In the genomic region with DNA sequence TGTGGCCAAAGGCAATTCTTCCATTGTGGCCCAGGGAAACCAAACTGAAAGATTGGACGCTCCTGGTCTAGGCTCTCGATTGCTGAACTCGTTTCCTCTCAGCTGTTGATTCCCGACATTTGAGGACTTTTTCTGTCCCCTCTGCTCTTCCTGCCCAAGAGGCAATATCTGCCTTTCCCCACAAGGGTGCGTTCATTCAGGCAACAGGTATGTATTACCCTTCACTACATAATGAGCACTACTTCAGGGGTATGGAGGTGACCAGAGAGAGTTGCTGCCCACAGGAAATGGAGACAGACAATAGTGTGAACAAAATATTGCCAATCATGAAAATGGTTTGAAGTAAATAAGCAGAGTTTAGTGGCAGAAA, we compare ENCODE assay signal across 9 cellular contexts. TPM values are rescaled to one million over a fixed set of nuclear protein-coding genes. Genes with fewer than 3 reads are reported as not detected.
DNase-seq lines count a peak whose midpoint lies in the region; FAIRE-seq and TF ChIP-seq lines count a peak whose summit lies in the region.
"Had no signal": no experiment of that assay in that cellular context is flagged by ENCODE, and none has a peak within 500 bp of the region (broad histone marks: within the 10 kb centered on the region; RNA-seq: fewer than 3 reads in every experiment).

No MANE protein-coding gene starts in this region.

- H3K4me3 ChIP-seq in HEK293 (ENCODE audit: low read depth, low read length), result no peak overlapping the region
- H3K4me3 ChIP-seq in smooth muscle cell, result peak overlapping the region; percentile 24
- peak overlapping the region in 4 of 8 donors; percentile 7 to 44 (median 26) for H3K4me3 ChIP-seq in spleen

- H3K27ac ChIP-seq in HEK293 (ENCODE audit: extremely low read depth, low read depth, low read length) (no peak overlapping the region), smooth muscle cell (ENCODE audit: low read depth) (no peak overlapping the region), spleen (peak overlapping the region in 2 of 8 donors; percentile 7 to 26)

- no peak for TF ChIP-seq POLR2A in erythroblast (IDR thresholded peaks at IDR 0.05; ENCODE audit: low read length)
- TF ChIP-seq POLR2A in spleen (IDR thresholded peaks at IDR 0.05), result no peak

- FAIRE-seq in HTR-8/SVneo (lab: Jason Lieb, UNC), result no peak
- FAIRE-seq: A204.1 had no signal

- H3K27me3 ChIP-seq in smooth muscle cell (ENCODE audit: low read depth) (no peaks in the 10 kb centered on the region), spleen (replicated peaks in 1 of 7) (no peaks in the 10 kb centered on the region)

- no peak overlapping the region for H3K9ac ChIP-seq in smooth muscle cell (ENCODE audit: low read depth)

- H4K20me1 ChIP-seq in smooth muscle cell (ENCODE audit: low read depth), result no peaks in the 10 kb centered on the region

- H3K36me3 ChIP-seq in HEK293 (ENCODE audit: control insufficient read depth in 2 of 2, insufficient read depth in 1 of 2, low read length in 2 of 2) (no peaks in the 10 kb centered on the region), smooth muscle cell (ENCODE audit: low read depth) (no peaks in the 10 kb centered on the region), spleen (no peaks in the 10 kb centered on the region)

- no peaks in the 10 kb centered on the region for H3K9me3 ChIP-seq in HEK293 (ENCODE audit: control insufficient read depth, insufficient read depth, low read depth, low read length)
- no peaks in the 10 kb centered on the region for H3K9me3 ChIP-seq in smooth muscle cell (replicated peaks; ENCODE audit: low read depth)
- H3K9me3 ChIP-seq in spleen, result peaks cover 0 to 13% (median 0%) of the 10 kb centered on the region in 8 donors

- H2AFZ ChIP-seq in smooth muscle cell (ENCODE audit: low read depth), result peak overlapping the region; percentile 69

- WGBS in smooth muscle cell (ENCODE audit: low lambda C conversion rate), result 45% methylated on average over 5 of the region's 5 CpGs
- WGBS in spleen, 5 donors, result 42 to 64% (median 61%) methylated on average over 5 of the region's 5 CpGs

- H3K4me1 ChIP-seq in HEK293 (ENCODE audit: control insufficient read depth, insufficient read depth, low read length), result no peaks in the 10 kb centered on the region
- H3K4me1 ChIP-seq in smooth muscle cell (ENCODE audit: low read depth), result no peaks in the 10 kb centered on the region
- H3K4me1 ChIP-seq in spleen, result no peaks in the 10 kb centered on the region

- intact Hi-C loops in spleen (cut with DNase I; ENCODE audit: low total_unique reads), result no loop called here

- DNase-seq in DMS 273 (lab: John Stamatoyannopoulos, UW; ENCODE audit: unreplicated experiment) (peak; percentile 3), DMS 273 treated with DMSO at 0.1 percent for 48 hours (lab: John Stamatoyannopoulos, UW) (no peak), NOMO-1 treated with DMSO at 0.1 percent for 48 hours (lab: John Stamatoyannopoulos, UW; ENCODE audit: unreplicated experiment) (peak; percentile 25), erythroblast (lab: John Stamatoyannopoulos, UW) (peak; percentile 13 to 20), smooth muscle cell (lab: John Stamatoyannopoulos, UW; ENCODE audit: unreplicated experiment) (no peak), HTR-8/SVneo (ENCODE audit: insufficient read length, low spot score) (no peak), spleen (no peak)

- POLR2A ChIA-PET in HEK293 (lab: Yijun Ruan, JAX), result no interaction called here

- H3K79me2 ChIP-seq in smooth muscle cell (ENCODE audit: low read depth), result no peaks in the 10 kb centered on the region

- H3K4me2 ChIP-seq in smooth muscle cell, result peak overlapping the region; percentile 37

- H3F3A ChIP-seq in smooth muscle cell (ENCODE audit: low read depth), result no peaks in the 10 kb centered on the region

- CTCF ChIA-PET in HEK293 (lab: Yijun Ruan, JAX), result interaction anchor here (0.5 to 2.2 kb wide), 8 partner anchors 8 to 392 kb away, joined by 3 to 12 read pairs (median 5); a partner anchor contains a TSS

- TF ChIP-seq CTCF in HEK293 (tag by site-specific recombination; IDR thresholded peaks at IDR 0.05), result no peak
- TF ChIP-seq CTCF in smooth muscle cell (IDR thresholded peaks at IDR 0.05; ENCODE audit: borderline replicate concordance, insufficient read depth, poor library complexity, severe bottlenecking), result peak; percentile 14
- no peak for TF ChIP-seq CTCF in spleen (IDR thresholded peaks at IDR 0.05 in 8 of 11, conservative IDR thresholded peaks at IDR 0.05 in 3 of 11)

TF ChIP-seq in HEK293, 187 proteins besides CTCF, POLR2A, EP300 and RAD21:
- TF ChIP-seq ZBTB48 (tag by site-specific recombination; IDR thresholded peaks at IDR 0.05) (no peak), SCRT2 (tag by site-specific recombination; IDR thresholded peaks at IDR 0.05) (peak; percentile 54)
TF ChIP-seq in HEK293: peak in this region for 1.

RNA-seq across cellular contexts. Expression of a gene that starts 8.2 kb away (rescaled TPM):
- total RNA-seq in smooth muscle cell (not detected in 2 replicates), spleen (not detected)
- polyA plus RNA-seq in smooth muscle cell (not detected in 2 replicates), spleen (not detected)

RNA-seq across cellular contexts. Expression of a gene that starts 24.6 kb away (rescaled TPM):
- total RNA-seq in smooth muscle cell (48.5 and 56.0 TPM in 2 replicates), spleen (10 to 100 TPM; 23.9 to 32.5 (median 27.3) TPM)
- polyA plus RNA-seq in smooth muscle cell (22.3 and 40.5 TPM in 2 replicates), spleen (10 to 100 TPM in 2 of 3 donors, 1 to 10 TPM in 1; 8.8 to 13.2 (median 10.8) TPM)

Comparison
In these comparisons a context has a peak if more than half of its experiments do, and no peak if none do; other contexts are left out.
1. DNase-seq: peak in DMS 273 (single experiment), NOMO-1 treated with DMSO at 0.1 percent for 48 hours (single experiment) and erythroblast (2 of 2); none in DMS 273 treated with DMSO at 0.1 percent for 48 hours (single experiment), smooth muscle cell (single experiment), HTR-8/SVneo (single experiment) and spleen (single experiment).